33 cellular contexts compared by ENCODE assay signal in the genomic region with DNA sequence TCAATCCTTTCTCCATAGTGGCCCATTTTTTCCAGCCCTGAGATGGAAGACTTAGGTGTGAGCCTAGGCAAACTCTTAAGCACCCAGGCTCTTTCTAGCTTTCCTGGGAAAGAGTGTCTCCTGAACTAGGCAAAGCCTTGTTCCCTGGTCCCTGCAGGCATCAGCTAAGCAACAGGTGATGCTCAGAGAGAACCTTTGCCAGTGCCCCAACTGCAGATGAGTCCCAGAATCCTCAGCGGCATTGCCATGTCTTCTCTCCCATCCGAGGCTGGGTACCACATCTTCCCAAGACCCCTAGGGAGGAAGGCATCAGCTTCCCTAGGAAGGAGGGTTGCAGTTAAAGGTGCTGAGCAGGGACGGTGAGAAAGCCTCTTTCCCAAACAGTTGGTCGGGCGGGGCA. TPM values are rescaled to one million over a fixed set of nuclear protein-coding genes. Genes with fewer than 3 reads are reported as not detected.
"Had no signal": no experiment of that assay in that cellular context is flagged by ENCODE, and none has a peak within 500 bp of the region (broad histone marks: within the 10 kb centered on the region; RNA-seq: fewer than 3 reads in every experiment).

No MANE protein-coding gene starts in this region.

- H3K27ac Mint-ChIP-seq: memory B cell, mesothelial cell of epicardium had no signal

- H3K9me3 Mint-ChIP-seq: memory B cell, mesothelial cell of epicardium, naive B cell had no signal

- H3K4me3 Mint-ChIP-seq: memory B cell, mesothelial cell of epicardium, naive B cell had no signal

- H3K36me3 ChIP-seq: esophagus squamous epithelium, gastrocnemius medialis, heart right ventricle, left lung, lower lobe of right lung had no signal

- H3K36me3 Mint-ChIP-seq: mesothelial cell of epicardium, naive B cell had no signal

- H3K27me3 ChIP-seq: left lung had no signal

- H3K4me1 Mint-ChIP-seq: memory B cell, naive B cell had no signal

- H3K27ac ChIP-seq: coronary artery, dorsolateral prefrontal cortex, epithelial cell of prostate, gastrocnemius medialis, heart right ventricle, left lung, lower lobe of right lung had no signal

- H3K4me3 ChIP-seq: coronary artery, dorsolateral prefrontal cortex, esophagus squamous epithelium, gastrocnemius medialis, heart right ventricle, left lung, lower lobe of right lung, mucosa of descending colon had no signal

- H3K4me1 ChIP-seq: left lung had no signal

- H3K9me3 ChIP-seq: esophagus squamous epithelium, gastrocnemius medialis, heart right ventricle, left lung, lower lobe of right lung, mucosa of descending colon had no signal

- ATAC-seq: esophagus mucosa, gastrocnemius medialis, heart right ventricle, left cardiac atrium, left lung, left ventricle myocardium superior, lower lobe of right lung, mucosa of descending colon had no signal

- DNase-seq: dermis blood vessel endothelial cell; dorsolateral prefrontal cortex; effector CD4-positive, alpha-beta T cell; effector memory CD4-positive, alpha-beta T cell; erythroblast; esophagus squamous epithelium; foreskin fibroblast; foreskin melanocyte; gastrocnemius medialis; glutamatergic neuron; head of caudate nucleus; heart right ventricle; hippocampal formation; left cardiac atrium; left lung; left ventricle myocardium superior; lower lobe of right lung; mucosa of descending colon; naive B cell had no signal

- FAIRE-seq: colon, endometrium, islet of Langerhans, keratinocyte had no signal

RNA-seq across cellular contexts. Expression of gene VSIG8, which starts 8.2 kb away (rescaled TPM):
- total RNA-seq: dermis blood vessel endothelial cell, gastrocnemius medialis, heart right ventricle, kidney epithelial cell, left cardiac atrium, left lung, left ventricle myocardium superior, lung microvascular endothelial cell, mesenteric fat pad, mesothelial cell of epicardium, mucosa of descending colon, myocyte had no signal

RNA-seq across cellular contexts. Expression of gene CFAP45, which starts 29.3 kb away (rescaled TPM):
- total RNA-seq: gastrocnemius medialis, myocyte had no signal

RNA-seq across cellular contexts. Expression of gene SLAMF8, which starts 44.0 kb away (rescaled TPM):
- total RNA-seq: dermis blood vessel endothelial cell, glomerular endothelial cell, lung microvascular endothelial cell, mesothelial cell of epicardium had no signal
- polyA plus RNA-seq: keratinocyte had no signal
